ENCODE assay signal across 8 cellular contexts in genomic region chr3:14125193-14126016, GRCh38. TPM values are rescaled to one million over a fixed set of nuclear protein-coding genes. Genes with fewer than 3 reads are reported as not detected.
DNase-seq lines count a peak whose midpoint lies in the region; ATAC-seq and TF ChIP-seq lines count a peak whose summit lies in the region.

No MANE protein-coding gene starts in this region.

- peaks cover 37% of the 10 kb centered on the region for H3K4me1 ChIP-seq in adipocyte (ENCODE audit: control insufficient read depth, insufficient read depth, low read length)
- H3K4me1 ChIP-seq in right atrium auricular region: peaks cover 0 to 42% of the 10 kb centered on the region in 2 donors
- H3K4me1 ChIP-seq in prostate gland (replicated peaks): peaks cover 20% of the 10 kb centered on the region

- peak; percentile 88 for DNase-seq in CD1c-positive myeloid dendritic cell (ENCODE audit: extremely low spot score)
- peak; percentile 43 for DNase-seq in SK-N-DZ (ENCODE audit: low spot score)
- DNase-seq in adipocyte (ENCODE audit: low read depth): peak; percentile 94
- DNase-seq in right atrium auricular region (ENCODE audit: low spot score): peak; percentile 93
- DNase-seq in prostate gland (ENCODE audit: low spot score): peak; percentile 50
- no peak for DNase-seq in retina

- H3K9me3 ChIP-seq in adipocyte (ENCODE audit: control insufficient read depth, low read length) (no peaks in the 10 kb centered on the region), right atrium auricular region (no peaks in the 10 kb centered on the region), prostate gland (no peaks in the 10 kb centered on the region)

- peaks cover 29% of the 10 kb centered on the region for H3K36me3 ChIP-seq in adipocyte (ENCODE audit: control insufficient read depth, insufficient read depth, low read length, severe bottlenecking)
- H3K36me3 ChIP-seq in right atrium auricular region: peaks cover 33% of the 10 kb centered on the region
- H3K36me3 ChIP-seq in prostate gland: peaks cover 0 to under 1% of the 10 kb centered on the region in 2 donors

- TF ChIP-seq CTCF in right atrium auricular region (IDR thresholded peaks at IDR 0.05) (no peak), prostate gland (IDR thresholded peaks at IDR 0.05) (no peak)

- ATAC-seq in GM19455 (IDR thresholded peaks at IDR 0.05; ENCODE audit: unreplicated experiment): peak; percentile 28
- ATAC-seq in HG03575 (IDR thresholded peaks at IDR 0.05; ENCODE audit: extremely low read depth, insufficient number of reproducible peaks, low FRiP score, unreplicated experiment): peak; percentile 2

- peak overlapping the region; percentile 94 to 99 for H3K27ac ChIP-seq in right atrium auricular region
- H3K27ac ChIP-seq in prostate gland: peak overlapping the region; percentile 89 to 90

- H3K4me3 ChIP-seq in adipocyte (ENCODE audit: low read length): peak overlapping the region; percentile 92
- peak overlapping the region; percentile 82 to 86 for H3K4me3 ChIP-seq in right atrium auricular region
- peak overlapping the region; percentile 74 to 77 for H3K4me3 ChIP-seq in prostate gland

- peak overlapping the region; percentile 98 for H3K9ac ChIP-seq in adipocyte (ENCODE audit: low read length)

- WGBS in prostate gland: under 1% methylated on average over 42 of the region's 44 CpGs

- H3K27me3 ChIP-seq in adipocyte (replicated peaks; ENCODE audit: control insufficient read depth, insufficient read depth, low read length) (no peaks in the 10 kb centered on the region), right atrium auricular region (no peaks in the 10 kb centered on the region), prostate gland (replicated peaks; ENCODE audit: insufficient read depth) (no peaks in the 10 kb centered on the region)

- intact Hi-C loops in prostate gland (cut with DNase I): loop anchor here (2.0 to 10.0 kb wide), 2 partner anchors 51 to 329 kb away; no protein-coding TSS in a partner anchor

- peak; percentile 55 for TF ChIP-seq POLR2A in prostate gland (IDR thresholded peaks at IDR 0.05)

RNA-seq across cellular contexts. Expression of gene TMEM43, which starts 0.6 kb away (rescaled TPM):
- polyA plus RNA-seq in SK-N-DZ (2014; cell fraction: cytosol; rRNA removed): 75.8 and 80.9 TPM in 2 replicates
- 72.5 and 87.5 TPM in 2 replicates for polyA plus RNA-seq in SK-N-DZ (2014; cell fraction: nucleus; rRNA removed)
- total RNA-seq in right atrium auricular region (100 to 1,000 TPM in 1 of 2 donors, 10 to 100 TPM in 1; 91.8 to 142 TPM), prostate gland (10 to 100 TPM; 56.8 to 80.5 TPM)

RNA-seq across cellular contexts. Expression of gene CHCHD4, which starts 0.7 kb away (rescaled TPM):
- polyA plus RNA-seq in SK-N-DZ (2014; cell fraction: cytosol; rRNA removed): 36.0 and 42.6 TPM in 2 replicates
- 19.9 and 26.3 TPM in 2 replicates for polyA plus RNA-seq in SK-N-DZ (2014; cell fraction: nucleus; rRNA removed)
- 10 to 100 TPM; 24.3 to 32.3 TPM for total RNA-seq in right atrium auricular region
- 10 to 100 TPM; 12.1 to 14.8 TPM for total RNA-seq in prostate gland

RNA-seq across cellular contexts. Expression of gene XPC, which starts 53.0 kb away (rescaled TPM):
- polyA plus RNA-seq in SK-N-DZ (2014; cell fraction: cytosol; rRNA removed): 32.3 and 35.1 TPM in 2 replicates
- polyA plus RNA-seq in SK-N-DZ (2014; cell fraction: nucleus; rRNA removed): 50.3 and 63.1 TPM in 2 replicates
- total RNA-seq in right atrium auricular region: 10 to 100 TPM; 15.7 to 18.3 TPM
- 10 to 100 TPM; 41.1 to 53.2 TPM for total RNA-seq in prostate gland

RNA-seq across cellular contexts. Expression of gene LSM3, which starts 53.2 kb away (rescaled TPM):
- polyA plus RNA-seq in SK-N-DZ (2014; cell fraction: cytosol; rRNA removed): 42.8 and 54.0 TPM in 2 replicates
- polyA plus RNA-seq in SK-N-DZ (2014; cell fraction: nucleus; rRNA removed): 31.0 and 39.0 TPM in 2 replicates
- total RNA-seq in right atrium auricular region (10 to 100 TPM; 15.0 to 15.4 TPM), prostate gland (10 to 100 TPM; 15.0 to 15.1 TPM)
